Comparison of ENCODE assay signal across 16 cellular contexts in the genomic region with DNA sequence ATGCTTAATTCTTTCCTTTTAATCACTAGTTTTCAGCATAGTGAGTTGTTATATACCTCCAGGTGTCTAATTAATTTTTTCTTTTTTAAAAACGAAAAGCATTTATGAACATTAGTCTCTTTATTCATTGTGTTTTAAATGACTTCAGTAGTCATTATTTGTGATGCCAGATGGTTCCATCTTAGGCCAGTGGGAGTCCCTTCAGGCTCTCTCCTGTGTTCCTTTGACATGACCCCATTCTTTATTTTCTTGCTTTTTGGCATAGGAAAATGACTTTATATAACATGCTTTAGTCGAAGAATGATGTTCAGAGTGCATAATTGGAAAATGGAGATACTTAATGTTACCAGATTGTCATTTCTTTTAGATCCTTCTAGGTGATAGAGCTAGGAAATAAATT. TPM values are rescaled to one million over a fixed set of nuclear protein-coding genes. Genes with fewer than 3 reads are reported as not detected.
DNase-seq lines count a peak whose midpoint lies in the region; TF ChIP-seq lines count a peak whose summit lies in the region.
"Had no signal": no experiment of that assay in that cellular context is flagged by ENCODE, and none has a peak within 500 bp of the region (broad histone marks: within the 10 kb centered on the region; RNA-seq: fewer than 3 reads in every experiment).

No MANE protein-coding gene starts in this region.

- H3K27ac Mint-ChIP-seq in neural progenitor cell: no peak overlapping the region
- H3K27ac Mint-ChIP-seq in activated naive CD4-positive, alpha-beta T cell treated with anti-CD3 and anti-CD28 coated beads, Interleukin-2, amount 10 ng/mL, durations not matched to agents 7 days and 5 days: no peak overlapping the region
- H3K27ac Mint-ChIP-seq: IgD-negative memory B cell had no signal

- H3K36me3 ChIP-seq in neural progenitor cell: no peaks in the 10 kb centered on the region
- H3K36me3 ChIP-seq: HAP-1 had no signal

- no peak overlapping the region for H3K4me3 Mint-ChIP-seq in neural progenitor cell
- H3K4me3 Mint-ChIP-seq in activated naive CD4-positive, alpha-beta T cell treated with anti-CD3 and anti-CD28 coated beads, Interleukin-2, amount 10 ng/mL, durations not matched to agents 7 days and 5 days: no peak overlapping the region

- CTCF ChIA-PET in activated naive CD4-positive, alpha-beta T cell treated with anti-CD3 and anti-CD28 coated beads, Interleukin-2, amount 10 ng/mL, durations not matched to agents 7 days and 5 days (lab: Charles Lee): no interaction called here

- no peaks in the 10 kb centered on the region for H3K27me3 Mint-ChIP-seq in neural progenitor cell (ENCODE audit: insufficient read depth, low read depth)
- H3K27me3 Mint-ChIP-seq in activated naive CD4-positive, alpha-beta T cell treated with anti-CD3 and anti-CD28 coated beads, Interleukin-2, amount 10 ng/mL, durations not matched to agents 7 days and 5 days: no peaks in the 10 kb centered on the region
- H3K27me3 Mint-ChIP-seq: IgD-negative memory B cell had no signal

- H2AFZ ChIP-seq in neural progenitor cell (replicated peaks): no peak overlapping the region

- H3K4me3 ChIP-seq in neural progenitor cell: no peak overlapping the region
- H3K4me3 ChIP-seq: BLaER1, HAP-1 had no signal

- H3K9ac ChIP-seq in neural progenitor cell: no peak overlapping the region
- H3K9ac ChIP-seq: BLaER1 had no signal

- peaks cover 40% of the 10 kb centered on the region for H3K9me3 Mint-ChIP-seq in neural progenitor cell
- peaks cover 4% of the 10 kb centered on the region for H3K9me3 Mint-ChIP-seq in activated naive CD4-positive, alpha-beta T cell treated with anti-CD3 and anti-CD28 coated beads, Interleukin-2, amount 10 ng/mL, durations not matched to agents 7 days and 5 days

- DNase-seq in DMS 273 (lab: John Stamatoyannopoulos, UW; ENCODE audit: unreplicated experiment) (peak; percentile 26), DMS 273 treated with DMSO at 0.1 percent for 48 hours (lab: John Stamatoyannopoulos, UW) (no peak), cerebellum (ENCODE audit: low spot score) (peak; percentile 45), neural progenitor cell (ENCODE audit: low spot score) (no peak), cortex of kidney (lab: John Stamatoyannopoulos, UW) (no peak), HuH-7 (ENCODE audit: low spot score) (no peak)
- no peak for DNase-seq in activated naive CD4-positive, alpha-beta T cell treated with anti-CD3 and anti-CD28 coated beads, Interleukin-2, amount 10 ng/mL, durations not matched to agents 7 days and 5 days
- DNase-seq: AML-193, DMS79 treated with DMSO at 0.1 percent for 48 hours, EL, GDM1, GOT3 had no signal

- H3K4me1 ChIP-seq in neural progenitor cell: peaks cover 10% of the 10 kb centered on the region

- H4K20me1 ChIP-seq in neural progenitor cell (ENCODE audit: low read depth): peaks cover 39% of the 10 kb centered on the region

- H3K4me2 ChIP-seq in neural progenitor cell: no peak overlapping the region
- H3K4me2 ChIP-seq: BLaER1 had no signal

- H3K79me2 ChIP-seq in neural progenitor cell (ENCODE audit: low read depth): peaks cover 100% of the 10 kb centered on the region

- peak overlapping the region; percentile 24 for H3K27ac ChIP-seq in neural progenitor cell
- H3K27ac ChIP-seq: 22Rv1, BLaER1 had no signal

- H3K4me1 Mint-ChIP-seq in neural progenitor cell: peaks cover 5% of the 10 kb centered on the region
- H3K4me1 Mint-ChIP-seq in activated naive CD4-positive, alpha-beta T cell treated with anti-CD3 and anti-CD28 coated beads, Interleukin-2, amount 10 ng/mL, durations not matched to agents 7 days and 5 days: peaks cover 8% of the 10 kb centered on the region

- TF ChIP-seq CTCF in neural progenitor cell (IDR thresholded peaks at IDR 0.05): no peak

- H3K9me3 ChIP-seq in neural progenitor cell (ENCODE audit: low read depth): no peaks in the 10 kb centered on the region
- H3K9me3 ChIP-seq: HAP-1 had no signal

- peaks cover 6% of the 10 kb centered on the region for H3F3A ChIP-seq in neural progenitor cell (ENCODE audit: low read depth)

- no peaks in the 10 kb centered on the region for H3K27me3 ChIP-seq in neural progenitor cell
- H3K27me3 ChIP-seq: BLaER1 had no signal

- peaks cover 33% of the 10 kb centered on the region for H3K36me3 Mint-ChIP-seq in neural progenitor cell
- H3K36me3 Mint-ChIP-seq in activated naive CD4-positive, alpha-beta T cell treated with anti-CD3 and anti-CD28 coated beads, Interleukin-2, amount 10 ng/mL, durations not matched to agents 7 days and 5 days: peaks cover 12% of the 10 kb centered on the region

RNA-seq across cellular contexts. Expression of gene MKLN1, which starts 24.4 kb away (rescaled TPM):
- 72.7 TPM for total RNA-seq in cerebellum
- 40.7 and 60.9 TPM in 2 replicates for total RNA-seq in neural progenitor cell (ENCODE audit: low replicate concordance)

Comparison
In these comparisons a context has a peak if more than half of its experiments do, and no peak if none do; other contexts are left out.
1. DNase-seq: peak in DMS 273 (single experiment) and cerebellum (single experiment); none in DMS 273 treated with DMSO at 0.1 percent for 48 hours (single experiment), neural progenitor cell (single experiment), cortex of kidney (single experiment), activated naive CD4-positive, alpha-beta T cell treated with anti-CD3 and anti-CD28 coated beads, Interleukin-2, amount 10 ng/mL, durations not matched to agents 7 days and 5 days (single experiment) and HuH-7 (single experiment).